In the genomic region with DNA sequence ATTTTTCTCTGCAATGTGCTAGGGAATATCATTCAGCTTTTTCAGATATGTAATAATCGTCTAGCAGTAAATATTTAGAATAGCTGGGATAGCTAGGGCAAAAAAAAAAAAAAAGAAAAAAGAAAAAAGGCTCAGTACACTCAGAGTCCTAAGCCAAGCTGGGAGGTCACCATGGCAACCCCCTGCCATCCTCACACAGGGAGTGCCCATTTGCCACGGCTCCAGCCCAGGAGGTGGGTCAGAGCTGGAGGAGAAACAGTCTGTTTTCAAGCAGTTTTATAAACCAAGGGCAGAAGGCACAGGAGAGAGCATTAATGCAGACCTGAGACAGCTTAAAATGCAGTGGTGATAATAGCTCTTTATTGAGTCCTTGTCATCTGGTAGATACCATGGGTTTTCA, we compare ENCODE assay signal across 24 cellular contexts. TPM values are rescaled to one million over a fixed set of nuclear protein-coding genes. Genes with fewer than 3 reads are reported as not detected.
DNase-seq lines count a peak whose midpoint lies in the region; ATAC-seq, FAIRE-seq and TF ChIP-seq lines count a peak whose summit lies in the region.
"Had no signal": no experiment of that assay in that cellular context is flagged by ENCODE, and none has a peak within 500 bp of the region (broad histone marks: within the 10 kb centered on the region; RNA-seq: fewer than 3 reads in every experiment).

No MANE protein-coding gene starts in this region.

- TF ChIP-seq POLR2A in adrenal gland (IDR thresholded peaks at IDR 0.05): no peak

- CTCF ChIA-PET in HEK293 (lab: Yijun Ruan, JAX): no interaction called here

- peak; percentile 26 for DNase-seq in COR-L47 (lab: John Stamatoyannopoulos, UW)
- peak in 6 of 7 donors; percentile 53 to 69 (median 60) for DNase-seq in adrenal gland
- DNase-seq in medulla oblongata (ENCODE audit: extremely low spot score): peak; percentile 37
- no peak for DNase-seq in HTR-8/SVneo (ENCODE audit: insufficient read length, low spot score)
- DNase-seq in left lobe of liver (ENCODE audit: low spot score): no peak
- no peak for DNase-seq in NCI-H2196 (lab: John Stamatoyannopoulos, UW; ENCODE audit: unreplicated experiment)
- DNase-seq: activated CD4-positive, alpha-beta T cell treated with anti-CD3 and anti-CD28 coated beads, Interleukin-2, amount 50 U/mL, for 48 hours; activated naive CD4-positive, alpha-beta T cell treated with anti-CD3 and anti-CD28 coated beads, Interleukin-2, amount 10 ng/mL, durations not matched to agents 7 days and 5 days; CD4-positive, CD25-positive, alpha-beta regulatory T cell; cortex of kidney; H9; KBM-7; mammary epithelial cell; NCI-H187; NCI-H226; NCI-H774 had no signal

- FAIRE-seq in HTR-8/SVneo (lab: Jason Lieb, UNC): no peak
- FAIRE-seq: frontal cortex, TTC549 had no signal

- intact Hi-C loops in adrenal gland (cut with DNase I): no loop called here

- H3K36me3 ChIP-seq in HEK293 (ENCODE audit: control insufficient read depth in 2 of 2, insufficient read depth in 1 of 2, low read length in 2 of 2) (no peaks in the 10 kb centered on the region), adrenal gland (replicated peaks in 1 of 2) (no peaks in the 10 kb centered on the region)
- H3K36me3 ChIP-seq: esophagus muscularis mucosa, thoracic aorta had no signal

- H3K4me1 ChIP-seq in HEK293 (ENCODE audit: control insufficient read depth, insufficient read depth, low read length) (peaks cover 3% of the 10 kb centered on the region; the same call in 1 of the 2 replicates), adrenal gland (replicated peaks in 1 of 2) (peaks cover 10 to 14% of the 10 kb centered on the region in 2 donors)

- POLR2A ChIA-PET in HEK293 (lab: Yijun Ruan, JAX): no interaction called here

- ATAC-seq in left lobe of liver: no peak
- no peak for ATAC-seq in GM21515 (IDR thresholded peaks at IDR 0.05; ENCODE audit: unreplicated experiment)

- WGBS in adrenal gland, 4 donors: 26 to 40% (median 33%) methylated on average over 2 of the region's 2 CpGs

- no peak overlapping the region for H3K27ac ChIP-seq in HEK293 (ENCODE audit: extremely low read depth, low read depth, low read length)
- no peak overlapping the region for H3K27ac ChIP-seq in adrenal gland
- H3K27ac ChIP-seq: esophagus muscularis mucosa, RWPE1, thoracic aorta had no signal

- H3K27me3 ChIP-seq in adrenal gland: no peaks in the 10 kb centered on the region
- H3K27me3 ChIP-seq: esophagus muscularis mucosa had no signal

- TF ChIP-seq CTCF in HEK293 (tag by site-specific recombination; IDR thresholded peaks at IDR 0.05) (no peak), adrenal gland (IDR thresholded peaks at IDR 0.05) (no peak)

- H3K4me3 ChIP-seq in HEK293 (ENCODE audit: low read depth, low read length): no peak overlapping the region
- no peak overlapping the region for H3K4me3 ChIP-seq in adrenal gland
- H3K4me3 ChIP-seq: esophagus muscularis mucosa, thoracic aorta had no signal

- H3K9me3 ChIP-seq in HEK293 (ENCODE audit: control insufficient read depth, insufficient read depth, low read depth, low read length) (no peaks in the 10 kb centered on the region), adrenal gland (replicated peaks in 1 of 3) (no peaks in the 10 kb centered on the region)
- H3K9me3 ChIP-seq: esophagus muscularis mucosa, thoracic aorta had no signal

TF ChIP-seq in HEK293, 187 proteins besides CTCF, POLR2A, EP300 and RAD21:
- TF ChIP-seq GLIS1 (tag by site-specific recombination; IDR thresholded peaks at IDR 0.05) (0 out of 2 replicates have a peak, but pooled peaks have one; percentile 12), ZNF658 (tag by site-specific recombination; IDR thresholded peaks at IDR 0.05) (no peak)

RNA-seq across cellular contexts. Expression of gene PAQR5, which starts 25.3 kb away (rescaled TPM):
- total RNA-seq in adrenal gland (10 to 100 TPM; 31.8 to 78.2 (median 51.7) TPM), left lobe of liver (0.50 TPM)
- polyA plus RNA-seq in adrenal gland: 10 to 100 TPM; 11.7 to 28.0 (median 13.6) TPM
- total RNA-seq: CD4-positive, CD25-positive, alpha-beta regulatory T cell; T-helper 1 cell treated with Interleukin-12 subunit alpha and Interleukin-12 subunit beta and Interleukin-4 antibody, amounts not matched to agents 30 ng/mL and 1 ng/mL, for 36 hours had no signal
- polyA plus RNA-seq: CD4-positive, CD25-positive, alpha-beta regulatory T cell had no signal

Comparison
In these comparisons a context has a peak if more than half of its experiments do, and no peak if none do; other contexts are left out.
1. DNase-seq: peak in COR-L47 (single experiment), adrenal gland (6 of 7) and medulla oblongata (single experiment); none in HTR-8/SVneo (single experiment), left lobe of liver (single experiment) and NCI-H2196 (single experiment).
2. RNA of gene PAQR5, which starts 25.3 kb away (total RNA-seq): 31.8 to 78.2 TPM in adrenal gland; 0.50 TPM in left lobe of liver (single experiment); every median in the first group is over 10 times any median in the second.